Comparison of ENCODE assay signal across 14 cellular contexts in genomic region chr6:99114769-99115406, GRCh38.
DNase-seq lines count a peak whose midpoint lies in the region; ATAC-seq and FAIRE-seq lines count a peak whose summit lies in the region.
"Had no signal": no experiment of that assay in that cellular context is flagged by ENCODE, and none has a peak within 500 bp of the region (broad histone marks: within the 10 kb centered on the region; RNA-seq: fewer than 3 reads in every experiment).

No MANE protein-coding gene starts in this region.

- H3K36me3 Mint-ChIP-seq in activated naive CD8-positive, alpha-beta T cell treated with anti-CD3 and anti-CD28 coated beads, Interleukin-2, amount 50 U/mL, for 24 hours (ENCODE audit: low read depth), result no peaks in the 10 kb centered on the region
- no peaks in the 10 kb centered on the region for H3K36me3 Mint-ChIP-seq in activated naive CD8-positive, alpha-beta T cell treated with anti-CD3 and anti-CD28 coated beads for 36 hours
- no peaks in the 10 kb centered on the region for H3K36me3 Mint-ChIP-seq in activated T-helper 17 cell treated with anti-CD3 and anti-CD28 coated beads, Interleukin-2, amount 50 U/mL, for 72 hours (ENCODE audit: low read depth)

- 56 to 74% (median 56%) methylated on average over 5 of the region's 5 CpGs for WGBS in small intestine, 3 donors

- H3K9me3 Mint-ChIP-seq in activated naive CD8-positive, alpha-beta T cell treated with anti-CD3 and anti-CD28 coated beads, Interleukin-2, amount 50 U/mL, for 24 hours, result no peaks in the 10 kb centered on the region
- no peaks in the 10 kb centered on the region for H3K9me3 Mint-ChIP-seq in activated naive CD8-positive, alpha-beta T cell treated with anti-CD3 and anti-CD28 coated beads for 36 hours
- H3K9me3 Mint-ChIP-seq in activated T-helper 17 cell treated with anti-CD3 and anti-CD28 coated beads, Interleukin-2, amount 50 U/mL, for 72 hours, result no peaks in the 10 kb centered on the region

- H3K4me1 ChIP-seq in small intestine (ENCODE audit: control insufficient read depth in 2 of 2, insufficient read depth in 1 of 2, low read depth in 1 of 2, low read length in 1 of 2), result no peaks in the 10 kb centered on the region
- H3K4me1 ChIP-seq: Caco-2 had no signal

- H3K4me3 ChIP-seq in small intestine (ENCODE audit: low read depth in 1 of 2, low read length in 2 of 2), result no peak overlapping the region
- H3K4me3 ChIP-seq: SK-N-MC had no signal

- no peaks in the 10 kb centered on the region for H3K9me3 ChIP-seq in small intestine (ENCODE audit: control insufficient read depth, low read depth)
- H3K9me3 ChIP-seq: Caco-2 had no signal

- H3K27ac Mint-ChIP-seq in activated naive CD8-positive, alpha-beta T cell treated with anti-CD3 and anti-CD28 coated beads, Interleukin-2, amount 50 U/mL, for 24 hours, result no peak overlapping the region
- no peak overlapping the region for H3K27ac Mint-ChIP-seq in activated naive CD8-positive, alpha-beta T cell treated with anti-CD3 and anti-CD28 coated beads for 36 hours
- no peak overlapping the region for H3K27ac Mint-ChIP-seq in activated T-helper 17 cell treated with anti-CD3 and anti-CD28 coated beads, Interleukin-2, amount 50 U/mL, for 72 hours

- no peak for FAIRE-seq in small intestine (lab: Jason Lieb, UNC)
- FAIRE-seq: GM18507 had no signal

- ATAC-seq in activated naive CD8-positive, alpha-beta T cell treated with anti-CD3 and anti-CD28 coated beads, Interleukin-2, amount 50 U/mL, for 24 hours, result peak; percentile 59
- peak; percentile 43 for ATAC-seq in HG02642 (IDR thresholded peaks at IDR 0.05; ENCODE audit: poor library complexity, unreplicated experiment)
- peak; percentile 59 for ATAC-seq in activated T-helper 17 cell treated with anti-CD3 and anti-CD28 coated beads, Interleukin-2, amount 50 U/mL, for 72 hours (replicated peaks)
- ATAC-seq in HG03039 (IDR thresholded peaks at IDR 0.05; ENCODE audit: unreplicated experiment), result no peak

- H3K4me3 Mint-ChIP-seq in activated naive CD8-positive, alpha-beta T cell treated with anti-CD3 and anti-CD28 coated beads, Interleukin-2, amount 50 U/mL, for 24 hours, result no peak overlapping the region
- no peak overlapping the region for H3K4me3 Mint-ChIP-seq in activated naive CD8-positive, alpha-beta T cell treated with anti-CD3 and anti-CD28 coated beads for 36 hours
- no peak overlapping the region for H3K4me3 Mint-ChIP-seq in activated T-helper 17 cell treated with anti-CD3 and anti-CD28 coated beads, Interleukin-2, amount 50 U/mL, for 72 hours

- no peaks in the 10 kb centered on the region for H3K36me3 ChIP-seq in small intestine (ENCODE audit: control insufficient read depth in 2 of 2, insufficient read depth in 2 of 2, low read length in 2 of 2)

- no peaks in the 10 kb centered on the region for H3K4me1 Mint-ChIP-seq in activated naive CD8-positive, alpha-beta T cell treated with anti-CD3 and anti-CD28 coated beads, Interleukin-2, amount 50 U/mL, for 24 hours
- H3K4me1 Mint-ChIP-seq in activated naive CD8-positive, alpha-beta T cell treated with anti-CD3 and anti-CD28 coated beads for 36 hours, result no peaks in the 10 kb centered on the region
- H3K4me1 Mint-ChIP-seq in activated T-helper 17 cell treated with anti-CD3 and anti-CD28 coated beads, Interleukin-2, amount 50 U/mL, for 72 hours, result no peaks in the 10 kb centered on the region

- H3K27me3 Mint-ChIP-seq in activated naive CD8-positive, alpha-beta T cell treated with anti-CD3 and anti-CD28 coated beads, Interleukin-2, amount 50 U/mL, for 24 hours, result peaks cover 3% of the 10 kb centered on the region
- peaks cover 42% of the 10 kb centered on the region for H3K27me3 Mint-ChIP-seq in activated naive CD8-positive, alpha-beta T cell treated with anti-CD3 and anti-CD28 coated beads for 36 hours
- H3K27me3 Mint-ChIP-seq in activated T-helper 17 cell treated with anti-CD3 and anti-CD28 coated beads, Interleukin-2, amount 50 U/mL, for 72 hours, result peaks cover 24% of the 10 kb centered on the region

- peaks cover 0 to 3% of the 10 kb centered on the region in 2 donors for H3K27me3 ChIP-seq in small intestine (ENCODE audit: control insufficient read depth in 2 of 2, insufficient read depth in 2 of 2, low read length in 2 of 2)

- no peak overlapping the region for H3K27ac ChIP-seq in small intestine (ENCODE audit: low read depth in 1 of 2, low read length in 1 of 2)
- H3K27ac ChIP-seq: SK-N-MC had no signal

- DNase-seq in activated naive CD8-positive, alpha-beta T cell treated with anti-CD3 and anti-CD28 coated beads, Interleukin-2, amount 50 U/mL, for 24 hours, result no peak
- no peak for DNase-seq in activated naive CD8-positive, alpha-beta T cell treated with anti-CD3 and anti-CD28 coated beads for 36 hours
- no peak for DNase-seq in NK-92 treated with Interleukin-12 subunit alpha and Interleukin-12 subunit beta, amount 100 ng/mL, for 24 hours (lab: John Stamatoyannopoulos, UW)
- no peak for DNase-seq in small intestine
- DNase-seq: Caco-2, GOT3, NCI-H1436 treated with DMSO at 0.1 percent for 48 hours, NCI-H2081 treated with DMSO at 0.1 percent for 48 hours, NCI-H226 had no signal
